8 cellular contexts compared by ENCODE assay signal in the genomic region with DNA sequence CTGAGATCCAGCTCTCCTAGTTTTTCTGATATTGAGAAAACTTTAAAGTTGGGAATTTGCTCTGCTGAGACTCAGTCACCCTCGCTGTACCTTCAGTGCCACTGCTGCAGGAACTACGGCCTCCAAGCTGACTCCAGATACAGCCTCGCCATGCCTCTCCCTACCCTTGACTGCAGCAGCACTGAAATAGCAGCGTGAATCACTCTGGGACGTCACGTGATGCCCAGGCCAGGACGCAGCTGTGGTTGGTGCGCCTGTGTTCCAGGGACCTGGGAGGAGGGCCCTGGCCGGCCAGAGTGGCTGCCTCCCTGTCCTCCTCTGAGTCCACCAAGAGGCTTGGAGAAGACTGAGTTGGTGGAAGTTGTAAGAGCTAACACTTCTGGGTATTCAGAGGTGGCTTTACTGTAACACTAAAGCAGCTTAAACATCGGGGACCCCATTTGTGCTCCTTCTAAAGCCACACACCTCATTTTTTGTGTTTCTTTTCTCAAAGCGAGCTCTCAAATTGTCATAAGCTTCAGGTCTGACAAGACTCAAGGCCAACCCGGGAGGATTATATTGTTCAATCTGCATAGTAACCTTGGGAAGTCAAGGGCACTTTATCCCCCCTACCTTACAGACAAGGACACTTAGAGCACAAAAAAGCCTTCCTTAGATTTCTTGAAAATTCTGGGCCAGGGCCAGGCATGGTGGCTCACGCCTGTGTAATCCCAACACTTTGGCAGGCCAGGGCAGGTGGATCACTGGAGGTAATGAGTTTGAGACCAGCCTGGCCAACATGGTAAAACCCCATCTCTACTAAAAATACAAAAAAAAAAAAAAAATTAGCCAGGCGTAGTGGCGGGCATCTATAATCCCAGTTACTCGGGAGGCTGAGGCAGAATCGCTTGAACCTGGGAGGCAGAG. TPM values are rescaled to one million over a fixed set of nuclear protein-coding genes. Genes with fewer than 3 reads are reported as not detected.
DNase-seq lines count a peak whose midpoint lies in the region; ATAC-seq, FAIRE-seq and TF ChIP-seq lines count a peak whose summit lies in the region.

No MANE protein-coding gene starts in this region.

- BruUV-seq in mammary epithelial cell (replicated peaks; lab: Mats Ljungman, UMichigan) = no TSS peak

- H4K20me1 ChIP-seq in mammary epithelial cell (ENCODE audit: insufficient read depth, low read length) (no peaks in the 10 kb centered on the region), keratinocyte (ENCODE audit: control insufficient read depth, extremely low read depth, insufficient read depth, low read length) (no peaks in the 10 kb centered on the region)

- H3K9ac ChIP-seq in mammary epithelial cell (ENCODE audit: insufficient read depth, low read length) (no peak overlapping the region), keratinocyte (ENCODE audit: control insufficient read depth, extremely low read depth, insufficient read depth, low read length) (peak overlapping the region; percentile 43)

- H3K4me1 ChIP-seq in mammary epithelial cell (ENCODE audit: insufficient read depth, low read length) = peaks cover 14% of the 10 kb centered on the region
- peaks cover 19% of the 10 kb centered on the region for H3K4me1 ChIP-seq in keratinocyte (ENCODE audit: control insufficient read depth, extremely low read depth, insufficient read depth, low read length)

- ATAC-seq in GM21360 (IDR thresholded peaks at IDR 0.05; ENCODE audit: unreplicated experiment) = no peak
- no peak for ATAC-seq in GM18909 (IDR thresholded peaks at IDR 0.05; ENCODE audit: poor library complexity, unreplicated experiment)

- CTCF ChIA-PET in mammary epithelial cell (lab: Charles Lee; ENCODE audit: low non-redundant PET) = no interaction called here

- peak; percentile 78 for FAIRE-seq in keratinocyte (lab: Jason Lieb, UNC)

- dilution Hi-C loops in mammary epithelial cell (cut with HindIII; ENCODE audit: low sequenced_read_pairs) = no loop called here
- dilution Hi-C loops in keratinocyte (cut with MboI; ENCODE audit: extremely low pct_ligation_motif_present, low sequenced_read_pairs) = no loop called here

- in situ Hi-C loops in mammary epithelial cell (cut with MboI; ENCODE audit: low sequenced_read_pairs in 2 of 2) = no loop called here

- H3K9me1 ChIP-seq in keratinocyte (ENCODE audit: control insufficient read depth, extremely low read depth, insufficient read depth, low read length) = no peaks in the 10 kb centered on the region

- no peak for TF ChIP-seq CTCF in mammary epithelial cell (conservative IDR thresholded peaks at IDR 0.05 in 1 of 2, IDR thresholded peaks at IDR 0.05 in 1 of 2; ENCODE audit: extremely low read depth in 1 of 2, insufficient read depth in 1 of 2, low read depth in 1 of 2, low read length in 2 of 2)
- no peak for TF ChIP-seq CTCF in keratinocyte (optimal IDR thresholded peaks at IDR 0.05 in 1 of 3, IDR thresholded peaks at IDR 0.05 in 1 of 3, conservative IDR thresholded peaks at IDR 0.05 in 1 of 3; ENCODE audit: extremely low read depth in 1 of 3, insufficient read depth in 2 of 3, low read length in 3 of 3)

- 70% methylated on average over 14 of the region's 17 CpGs for WGBS in mammary epithelial cell (ENCODE audit: low coverage, missing lambda C conversion rate)

- H3K27ac ChIP-seq in mammary epithelial cell (ENCODE audit: insufficient read depth, low read depth, low read length) = no peak overlapping the region
- H3K27ac ChIP-seq in keratinocyte (ENCODE audit: control insufficient read depth, insufficient read depth, low read length) = peak overlapping the region; percentile 45

- DNase-seq in ELR (ENCODE audit: low read depth) (peak; percentile 93), LoVo (ENCODE audit: low spot score) (peak; percentile 68), SKM-1 treated with dmso at 0.1 percent for 144 hours (lab: John Stamatoyannopoulos, UW; ENCODE audit: unreplicated experiment) (peak; percentile 68), mammary epithelial cell (peak; percentile 66), keratinocyte (ENCODE audit: low read depth, low spot score) (no peak), smooth muscle cell of the brain vasculature (ENCODE audit: low read depth, low spot score) (peak; percentile 65)

- H2AFZ ChIP-seq in mammary epithelial cell (ENCODE audit: low read depth, low read length) (no peak overlapping the region), keratinocyte (ENCODE audit: control insufficient read depth, low read length) (peak overlapping the region; percentile 64)

- no peak overlapping the region for H3K4me3 ChIP-seq in mammary epithelial cell (replicated peaks in 1 of 3; ENCODE audit: insufficient read depth in 1 of 3, low read depth in 2 of 3, low read length in 3 of 3)
- H3K4me3 ChIP-seq in keratinocyte (ENCODE audit: control insufficient read depth in 2 of 3, extremely low read depth in 1 of 3, insufficient read depth in 2 of 3, low read depth in 1 of 3, low read length in 3 of 3) = peak overlapping the region in 1 of 3 experiments; percentile 45

- intact Hi-C loops in mammary epithelial cell (cut with micrococcal nuclease) = no loop called here

- H3K4me2 ChIP-seq in mammary epithelial cell (ENCODE audit: insufficient read depth, low read depth, low read length) (no peak overlapping the region), keratinocyte (ENCODE audit: control insufficient read depth, extremely low read depth, insufficient read depth, low read depth, low read length) (peak overlapping the region; percentile 84)

- H3K36me3 ChIP-seq in mammary epithelial cell (ENCODE audit: insufficient read depth, low read length) (no peaks in the 10 kb centered on the region), keratinocyte (ENCODE audit: control insufficient read depth in 2 of 2, extremely low read depth in 1 of 2, insufficient read depth in 2 of 2, low read length in 2 of 2) (peaks cover 0 to 2% of the 10 kb centered on the region in 2 experiments)

- H3K27me3 ChIP-seq in mammary epithelial cell (ENCODE audit: insufficient read depth, low read length) (no peaks in the 10 kb centered on the region), keratinocyte (ENCODE audit: control insufficient read depth, extremely low read depth, insufficient read depth, low read length) (no peaks in the 10 kb centered on the region)

- H3K79me2 ChIP-seq in mammary epithelial cell (ENCODE audit: insufficient read depth, low read length) = peaks cover 30% of the 10 kb centered on the region
- H3K79me2 ChIP-seq in keratinocyte (ENCODE audit: control insufficient read depth, insufficient read depth, low read length) = peaks cover 21% of the 10 kb centered on the region

- H3K9me3 ChIP-seq in mammary epithelial cell (replicated peaks; ENCODE audit: insufficient read depth, low read length) = no peaks in the 10 kb centered on the region
- H3K9me3 ChIP-seq in keratinocyte (ENCODE audit: control insufficient read depth, low read depth, low read length) = no peaks in the 10 kb centered on the region

RNA-seq across cellular contexts. Expression of a gene that starts 4.2 kb away (rescaled TPM):
- total RNA-seq in mammary epithelial cell = 100 to 1,000 TPM; 105 to 173 TPM
- 187 TPM for polyA plus RNA-seq in mammary epithelial cell
- polyA minus RNA-seq in mammary epithelial cell = 270 TPM
- polyA plus RNA-seq in keratinocyte = 157 to 215 TPM (median 206 TPM) in 3 replicates
- polyA plus RNA-seq in keratinocyte (2011; ENCODE audit: low read depth) = 97.8 TPM
- polyA plus RNA-seq in keratinocyte (2011; cell fraction: cytosol; rRNA removed) = 136 and 190 TPM in 2 replicates
- 162 TPM in 2 replicates for polyA plus RNA-seq in keratinocyte (2011; cell fraction: nucleus; rRNA removed)
- polyA plus RNA-seq in keratinocyte (2012; ENCODE audit: low replicate concordance) = 128 and 202 TPM in 2 replicates
- polyA minus RNA-seq in keratinocyte = 149 to 312 TPM (median 240 TPM) in 3 replicates
- 114 TPM for polyA minus RNA-seq in keratinocyte (2011; cell fraction: cytosol; rRNA and poly(A)+ RNA removed)
- 110 and 149 TPM in 2 replicates for polyA minus RNA-seq in keratinocyte (2011; cell fraction: nucleus; rRNA and poly(A)+ RNA removed)

RNA-seq across cellular contexts. Expression of a gene that starts 15.8 kb away (rescaled TPM):
- 10 to 100 TPM; 11.4 to 13.2 TPM for total RNA-seq in mammary epithelial cell
- 6.6 TPM for polyA plus RNA-seq in mammary epithelial cell
- not detected for polyA minus RNA-seq in mammary epithelial cell
- polyA plus RNA-seq in keratinocyte = 2.7 to 6.7 TPM (median 4.6 TPM) in 3 replicates
- polyA plus RNA-seq in keratinocyte (2011; ENCODE audit: low read depth) = 28.4 TPM
- polyA plus RNA-seq in keratinocyte (2011; cell fraction: cytosol; rRNA removed) = 1.4 and 3.4 TPM in 2 replicates
- polyA plus RNA-seq in keratinocyte (2011; cell fraction: nucleus; rRNA removed) = 2.3 and 2.4 TPM in 2 replicates
- polyA plus RNA-seq in keratinocyte (2012; ENCODE audit: low replicate concordance) = 6.9 and 18.7 TPM in 2 replicates
- polyA minus RNA-seq in keratinocyte = 1.5 to 1.9 TPM in 2 of 3 replicates, not detected in the other
- polyA minus RNA-seq in keratinocyte (2011; cell fraction: cytosol; rRNA and poly(A)+ RNA removed) = 17.3 TPM
- 1.6 and 3.3 TPM in 2 replicates for polyA minus RNA-seq in keratinocyte (2011; cell fraction: nucleus; rRNA and poly(A)+ RNA removed)

RNA-seq across cellular contexts. Expression of a gene that starts 24.8 kb away (rescaled TPM):
- 1 to 10 TPM; 1.5 to 1.9 TPM for total RNA-seq in mammary epithelial cell
- polyA plus RNA-seq in mammary epithelial cell (0.58 TPM), keratinocyte (0.26 to 1.9 TPM (median 0.98 TPM) in 3 replicates)
- polyA minus RNA-seq in mammary epithelial cell (not detected), keratinocyte (0.26 to 0.86 TPM in 2 of 3 replicates, not detected in the other)
- polyA plus RNA-seq in keratinocyte (2011; ENCODE audit: low read depth) = 1.3 TPM
- polyA plus RNA-seq in keratinocyte (2011; cell fraction: cytosol; rRNA removed) = 0.16 and 0.17 TPM in 2 replicates
- polyA plus RNA-seq in keratinocyte (2011; cell fraction: nucleus; rRNA removed) = 2.8 and 4.3 TPM in 2 replicates
- 0.55 and 1.7 TPM in 2 replicates for polyA plus RNA-seq in keratinocyte (2012; ENCODE audit: low replicate concordance)
- polyA minus RNA-seq in keratinocyte (2011; cell fraction: cytosol; rRNA and poly(A)+ RNA removed) = not detected
- 1.9 and 3.2 TPM in 2 replicates for polyA minus RNA-seq in keratinocyte (2011; cell fraction: nucleus; rRNA and poly(A)+ RNA removed)

RNA-seq across cellular contexts. Expression of a gene that starts 44.2 kb away (rescaled TPM):
- 10 to 100 TPM; 21.5 to 36.0 TPM for total RNA-seq in mammary epithelial cell
- 37.2 TPM for polyA plus RNA-seq in mammary epithelial cell
- 37.3 TPM for polyA minus RNA-seq in mammary epithelial cell
- 15.5 to 20.3 TPM (median 18.3 TPM) in 3 replicates for polyA plus RNA-seq in keratinocyte
- 7.0 TPM for polyA plus RNA-seq in keratinocyte (2011; ENCODE audit: low read depth)
- 16.4 and 30.7 TPM in 2 replicates for polyA plus RNA-seq in keratinocyte (2011; cell fraction: cytosol; rRNA removed)
- 28.3 and 38.8 TPM in 2 replicates for polyA plus RNA-seq in keratinocyte (2011; cell fraction: nucleus; rRNA removed)
- 21.0 and 25.1 TPM in 2 replicates for polyA plus RNA-seq in keratinocyte (2012; ENCODE audit: low replicate concordance)
- 12.5 to 39.8 TPM (median 23.4 TPM) in 3 replicates for polyA minus RNA-seq in keratinocyte
- 17.8 TPM for polyA minus RNA-seq in keratinocyte (2011; cell fraction: cytosol; rRNA and poly(A)+ RNA removed)
- polyA minus RNA-seq in keratinocyte (2011; cell fraction: nucleus; rRNA and poly(A)+ RNA removed) = 6.5 and 9.7 TPM in 2 replicates

RNA-seq across cellular contexts. Expression of a gene that starts 44.3 kb away (rescaled TPM):
- 10 to 100 TPM; 52.5 to 64.7 TPM for total RNA-seq in mammary epithelial cell
- 37.2 TPM for polyA plus RNA-seq in mammary epithelial cell
- polyA minus RNA-seq in mammary epithelial cell = 61.6 TPM
- 22.6 to 55.6 TPM (median 31.1 TPM) in 3 replicates for polyA plus RNA-seq in keratinocyte
- 6.0 TPM for polyA plus RNA-seq in keratinocyte (2011; ENCODE audit: low read depth)
- 15.5 and 47.3 TPM in 2 replicates for polyA plus RNA-seq in keratinocyte (2011; cell fraction: cytosol; rRNA removed)
- 39.6 and 53.9 TPM in 2 replicates for polyA plus RNA-seq in keratinocyte (2011; cell fraction: nucleus; rRNA removed)
- polyA plus RNA-seq in keratinocyte (2012; ENCODE audit: low replicate concordance) = 33.2 and 45.9 TPM in 2 replicates
- 13.9 to 29.7 TPM (median 25.7 TPM) in 3 replicates for polyA minus RNA-seq in keratinocyte
- 61.2 TPM for polyA minus RNA-seq in keratinocyte (2011; cell fraction: cytosol; rRNA and poly(A)+ RNA removed)
- 19.4 and 19.9 TPM in 2 replicates for polyA minus RNA-seq in keratinocyte (2011; cell fraction: nucleus; rRNA and poly(A)+ RNA removed)
